Comparison of ENCODE assay signal across 8 cellular contexts in genomic region chr16:4273858-4274291, GRCh38. TPM values are rescaled to one million over a fixed set of nuclear protein-coding genes. Genes with fewer than 3 reads are reported as not detected.
DNase-seq lines count a peak whose midpoint lies in the region; ATAC-seq lines count a peak whose summit lies in the region.

No MANE protein-coding gene starts in this region.

- peaks cover 8% of the 10 kb centered on the region for H3K4me1 ChIP-seq in mesodermal cell (ENCODE audit: control insufficient read depth, insufficient read depth, low read length, poor library complexity, severe bottlenecking)

- H3K27me3 Mint-ChIP-seq in activated CD4-positive, alpha-beta T cell treated with anti-CD3 and anti-CD28 coated beads for 36 hours = no peaks in the 10 kb centered on the region

- H3K27ac Mint-ChIP-seq in activated CD4-positive, alpha-beta T cell treated with anti-CD3 and anti-CD28 coated beads for 36 hours = no peak overlapping the region

- H3K4me3 Mint-ChIP-seq in activated CD4-positive, alpha-beta T cell treated with anti-CD3 and anti-CD28 coated beads for 36 hours = peak overlapping the region; percentile 84

- peak; percentile 10 for ATAC-seq in activated CD4-positive, alpha-beta T cell treated with anti-CD3 and anti-CD28 coated beads for 36 hours
- ATAC-seq in stimulated activated naive CD8-positive, alpha-beta T cell treated with anti-CD3 and anti-CD28 coated beads, Interleukin-15, Interleukin-2, amounts not matched to agents 100 U/mL and 50 U/mL, for 24 hours = peak; percentile 10

- peak overlapping the region; percentile 89 for H3K27ac ChIP-seq in mesodermal cell (ENCODE audit: low read depth, low read length, severe bottlenecking)

- 2 to 3% methylated on average over 16 to 19 of the region's 24 CpGs for WGBS in mesodermal cell (ENCODE audit: insufficient coverage in 2 of 2), 2 experiments

- H3K9me3 ChIP-seq in mesodermal cell (ENCODE audit: control insufficient read depth, low read length) = no peaks in the 10 kb centered on the region

- no peaks in the 10 kb centered on the region for H3K36me3 Mint-ChIP-seq in activated CD4-positive, alpha-beta T cell treated with anti-CD3 and anti-CD28 coated beads for 36 hours (ENCODE audit: low read depth)

- peaks cover 6% of the 10 kb centered on the region for H3K36me3 ChIP-seq in mesodermal cell (ENCODE audit: control insufficient read depth, insufficient read depth, low read length)

- CTCF ChIA-PET in activated CD4-positive, alpha-beta T cell treated with anti-CD3 and anti-CD28 coated beads for 36 hours (lab: Charles Lee) = interaction anchor here (0.7 to 3.7 kb wide), 8 partner anchors 9 to 72 kb away, joined by 3 to 37 read pairs (median 5); no protein-coding TSS in a partner anchor

- intact Hi-C loops in activated CD4-positive, alpha-beta T cell treated with anti-CD3 and anti-CD28 coated beads for 36 hours (cut with DNase I, micrococcal nuclease) = loop anchor here (1.0 to 5.0 kb wide), 5 partner anchors 53 to 683 kb away; partner anchors contain the start of genes CDIP1 (in 1 of the 2) and SEC14L5 (in 1 of the 2)

- H3K4me3 ChIP-seq in mesodermal cell (ENCODE audit: extremely low read depth, insufficient read depth, low read length, poor library complexity, severe bottlenecking) = peak overlapping the region; percentile 83

- H3K4me1 Mint-ChIP-seq in activated CD4-positive, alpha-beta T cell treated with anti-CD3 and anti-CD28 coated beads for 36 hours = peaks cover 9% of the 10 kb centered on the region

- no peaks in the 10 kb centered on the region for H3K9me3 Mint-ChIP-seq in activated CD4-positive, alpha-beta T cell treated with anti-CD3 and anti-CD28 coated beads for 36 hours (ENCODE audit: low read depth)

- DNase-seq in DMS153 (lab: John Stamatoyannopoulos, UW) (peak; percentile 14), DMS153 treated with DMSO at 0.1 percent for 48 hours (lab: John Stamatoyannopoulos, UW; ENCODE audit: unreplicated experiment) (no peak), KG1 (lab: John Stamatoyannopoulos, UW) (peak; percentile 41), midbrain (lab: John Stamatoyannopoulos, UW) (no peak)
- peak; percentile 76 for DNase-seq in activated CD4-positive, alpha-beta T cell treated with anti-CD3 and anti-CD28 coated beads for 36 hours
- peak; percentile 28 for DNase-seq in effector CD4-positive, alpha-beta T cell
- peak; percentile 72 for DNase-seq in stimulated activated naive CD8-positive, alpha-beta T cell treated with anti-CD3 and anti-CD28 coated beads, Interleukin-15, Interleukin-2, amounts not matched to agents 100 U/mL and 50 U/mL, for 24 hours

- POLR2A ChIA-PET in activated CD4-positive, alpha-beta T cell treated with anti-CD3 and anti-CD28 coated beads for 36 hours (lab: Charles Lee) = interaction anchor here (2.1 kb wide), 1 partner anchor 20 kb away, joined by 11 read pairs; no protein-coding TSS in a partner anchor

RNA-seq across cellular contexts. Expression of gene TFAP4, which starts 1.1 kb away (rescaled TPM):
- 10 to 100 TPM; 31.0 to 42.4 TPM for total RNA-seq in activated CD4-positive, alpha-beta T cell treated with anti-CD3 and anti-CD28 coated beads for 36 hours
- polyA plus RNA-seq in mesodermal cell (2013, experiment 1 of 2) = 10.8 TPM
- polyA plus RNA-seq in mesodermal cell (2013, experiment 2 of 2) = 8.5 TPM

RNA-seq across cellular contexts. Expression of gene SRL, which starts 32.0 kb away (rescaled TPM):
- total RNA-seq in activated CD4-positive, alpha-beta T cell treated with anti-CD3 and anti-CD28 coated beads for 36 hours = not detected
- 0.18 TPM for polyA plus RNA-seq in mesodermal cell (2013, experiment 1 of 2)
- polyA plus RNA-seq in mesodermal cell (2013, experiment 2 of 2) = 0.05 TPM

RNA-seq across cellular contexts. Expression of gene GLIS2, which starts 42.0 kb away (rescaled TPM):
- total RNA-seq in activated CD4-positive, alpha-beta T cell treated with anti-CD3 and anti-CD28 coated beads for 36 hours = under 1 TPM; 0.27 to 0.30 TPM
- 10.1 TPM for polyA plus RNA-seq in mesodermal cell (2013, experiment 1 of 2)
- polyA plus RNA-seq in mesodermal cell (2013, experiment 2 of 2) = 8.9 TPM

Comparison
In these comparisons a context has a peak if more than half of its experiments do, and no peak if none do; other contexts are left out.
1. DNase-seq: peak in DMS153 (single experiment), KG1 (single experiment), activated CD4-positive, alpha-beta T cell treated with anti-CD3 and anti-CD28 coated beads for 36 hours (single experiment), effector CD4-positive, alpha-beta T cell (single experiment) and stimulated activated naive CD8-positive, alpha-beta T cell treated with anti-CD3 and anti-CD28 coated beads, Interleukin-15, Interleukin-2, amounts not matched to agents 100 U/mL and 50 U/mL, for 24 hours (single experiment); none in DMS153 treated with DMSO at 0.1 percent for 48 hours (single experiment) and midbrain (single experiment).